Comparison of ENCODE assay signal across 31 cellular contexts in genomic region chr6:122005661-122006060, GRCh38.
"Had no signal": no experiment of that assay in that cellular context is flagged by ENCODE, and none has a peak within 500 bp of the region (broad histone marks: within the 10 kb centered on the region; RNA-seq: fewer than 3 reads in every experiment).

No MANE protein-coding gene starts in this region.

- H3K4me1 Mint-ChIP-seq: activated B cell treated with CpG ODN at 0.5 μM for 24 hours; activated naive CD8-positive, alpha-beta T cell treated with anti-CD3 and anti-CD28 coated beads, Interleukin-2, amount 50 U/mL, for 24 hours; activated T-helper 17 cell treated with anti-CD3 and anti-CD28 coated beads, Interleukin-2, amount 50 U/mL, for 72 hours; immature natural killer cell had no signal

- H3K4me3 Mint-ChIP-seq: activated B cell treated with CpG ODN at 0.5 μM for 24 hours; activated CD8-positive, alpha-beta T cell treated with anti-CD3 and anti-CD28 coated beads for 36 hours; activated naive CD4-positive, alpha-beta T cell treated with anti-CD3 and anti-CD28 coated beads, Interleukin-2, amount 50 U/mL, for 24 hours; activated naive CD8-positive, alpha-beta T cell treated with anti-CD3 and anti-CD28 coated beads, Interleukin-2, amount 50 U/mL, for 24 hours; activated T-cell treated with anti-CD3 and anti-CD28 coated beads, Interleukin-2, amount 50 U/mL, for 4 hours; activated T-helper 17 cell treated with anti-CD3 and anti-CD28 coated beads, Interleukin-2, amount 50 U/mL, for 72 hours; immature natural killer cell; mesothelial cell of epicardium; naive thymus-derived CD4-positive, alpha-beta T cell; neural crest cell; T-helper 2 cell treated with Interferon-gamma antibody and Interleukin-4, amounts not matched to agents 5 μg/mL and 100 μg/mL, for 36 hours had no signal

- H3K4me3 ChIP-seq: coronary artery, dorsolateral prefrontal cortex, gastrocnemius medialis, hepatocyte, thoracic aorta, vagina had no signal

- FAIRE-seq: kidney had no signal

- H3K27ac Mint-ChIP-seq: activated B cell treated with CpG ODN at 0.5 μM for 24 hours; activated CD8-positive, alpha-beta T cell treated with anti-CD3 and anti-CD28 coated beads for 36 hours; activated naive CD4-positive, alpha-beta T cell treated with anti-CD3 and anti-CD28 coated beads, Interleukin-2, amount 50 U/mL, for 24 hours; activated naive CD8-positive, alpha-beta T cell treated with anti-CD3 and anti-CD28 coated beads, Interleukin-2, amount 50 U/mL, for 24 hours; activated T-helper 17 cell treated with anti-CD3 and anti-CD28 coated beads, Interleukin-2, amount 50 U/mL, for 72 hours; immature natural killer cell; mesothelial cell of epicardium; naive thymus-derived CD4-positive, alpha-beta T cell; T-helper 2 cell treated with Interferon-gamma antibody and Interleukin-4, amounts not matched to agents 5 μg/mL and 100 μg/mL, for 36 hours had no signal

- DNase-seq: activated B cell treated with CpG ODN at 0.5 μM for 24 hours; activated CD4-positive, alpha-beta T cell treated with anti-CD3 and anti-CD28 coated beads, Interleukin-2, amount 50 U/mL, for 1 hour; activated CD8-positive, alpha-beta T cell treated with anti-CD3 and anti-CD28 coated beads for 36 hours; activated gamma-delta T cell treated with Interleukin-2 at 50 U/mL for 16 hours; activated naive CD8-positive, alpha-beta T cell treated with anti-CD3 and anti-CD28 coated beads, Interleukin-2, amount 50 U/mL, for 24 hours; activated T-cell treated with anti-CD3 and anti-CD28 coated beads, Interleukin-2, amount 50 U/mL, for 4 hours; amygdala; cerebellar nuclear complex; dorsolateral prefrontal cortex; effector memory CD4-positive, alpha-beta T cell; erythroblast; gastrocnemius medialis; immature natural killer cell; kidney; naive thymus-derived CD4-positive, alpha-beta T cell; posterior cingulate gyrus; right cardiac atrium; stimulated activated CD4-positive, alpha-beta T cell treated with anti-CD3 and anti-CD28 coated beads, Interleukin-12 subunit alpha, Interleukin-12 subunit beta, amount 100 ng/mL, for 4 hours; stimulated activated CD4-positive, alpha-beta T cell treated with anti-CD3 and anti-CD28 coated beads, Interleukin-4, amount 100 ng/mL, for 1 hour; stimulated activated naive CD8-positive, alpha-beta T cell treated with anti-CD3 and anti-CD28 coated beads, Interleukin-15, Interleukin-2, amounts not matched to agents 100 U/mL and 50 U/mL, for 24 hours; T-helper 1 cell; trophoblast cell had no signal

- H3K27me3 ChIP-seq: gastrocnemius medialis, hepatocyte, vagina had no signal

- H3K36me3 Mint-ChIP-seq: activated naive CD4-positive, alpha-beta T cell treated with anti-CD3 and anti-CD28 coated beads, Interleukin-2, amount 50 U/mL, for 24 hours; immature natural killer cell; mesothelial cell of epicardium had no signal

- H3K4me2 ChIP-seq: hepatocyte had no signal

- H2AFZ ChIP-seq: hepatocyte had no signal

- H3K27me3 Mint-ChIP-seq: activated B cell treated with CpG ODN at 0.5 μM for 24 hours; activated CD8-positive, alpha-beta T cell treated with anti-CD3 and anti-CD28 coated beads for 36 hours; activated naive CD4-positive, alpha-beta T cell treated with anti-CD3 and anti-CD28 coated beads, Interleukin-2, amount 50 U/mL, for 24 hours; activated naive CD8-positive, alpha-beta T cell treated with anti-CD3 and anti-CD28 coated beads, Interleukin-2, amount 50 U/mL, for 24 hours had no signal

- H3K9me3 ChIP-seq: gastrocnemius medialis, thoracic aorta, vagina had no signal

- ATAC-seq: activated CD8-positive, alpha-beta T cell treated with anti-CD3 and anti-CD28 coated beads for 36 hours; activated naive CD8-positive, alpha-beta T cell treated with anti-CD3 and anti-CD28 coated beads, Interleukin-2, amount 50 U/mL, for 24 hours; activated T-cell treated with anti-CD3 and anti-CD28 coated beads, Interleukin-2, amount 50 U/mL, for 4 hours; activated T-helper 17 cell treated with anti-CD3 and anti-CD28 coated beads, Interleukin-2, amount 50 U/mL, for 72 hours; gastrocnemius medialis; naive thymus-derived CD4-positive, alpha-beta T cell; right cardiac atrium; stimulated activated naive CD8-positive, alpha-beta T cell treated with anti-CD3 and anti-CD28 coated beads, Interleukin-15, Interleukin-2, amounts not matched to agents 100 U/mL and 50 U/mL, for 24 hours had no signal

- H3K36me3 ChIP-seq: gastrocnemius medialis, thoracic aorta, vagina had no signal

- H3K4me1 ChIP-seq: vagina had no signal

- H3K27ac ChIP-seq: coronary artery, dorsolateral prefrontal cortex, gastrocnemius medialis, hepatocyte, thoracic aorta, vagina had no signal

- H3K9me3 Mint-ChIP-seq: activated B cell treated with CpG ODN at 0.5 μM for 24 hours; activated CD8-positive, alpha-beta T cell treated with anti-CD3 and anti-CD28 coated beads for 36 hours; activated naive CD4-positive, alpha-beta T cell treated with anti-CD3 and anti-CD28 coated beads, Interleukin-2, amount 50 U/mL, for 24 hours; activated naive CD8-positive, alpha-beta T cell treated with anti-CD3 and anti-CD28 coated beads, Interleukin-2, amount 50 U/mL, for 24 hours; activated T-cell treated with anti-CD3 and anti-CD28 coated beads, Interleukin-2, amount 50 U/mL, for 4 hours; neural crest cell; T-helper 2 cell treated with Interferon-gamma antibody and Interleukin-4, amounts not matched to agents 5 μg/mL and 100 μg/mL, for 36 hours had no signal
